ENCODE assay signal across 18 cellular contexts in genomic region chr14:98189521-98189920, GRCh38.
DNase-seq lines count a peak whose midpoint lies in the region; ATAC-seq and FAIRE-seq lines count a peak whose summit lies in the region.
"Had no signal": no experiment of that assay in that cellular context is flagged by ENCODE, and none has a peak within 500 bp of the region (broad histone marks: within the 10 kb centered on the region; RNA-seq: fewer than 3 reads in every experiment).

No MANE protein-coding gene starts in this region.

- peak overlapping the region; percentile 94 for H3K27ac Mint-ChIP-seq in T-helper 1 cell treated with Interleukin-12 subunit alpha and Interleukin-12 subunit beta and Interleukin-4 antibody, amounts not matched to agents 30 μg/mL and 1 μg/mL, for 36 hours
- H3K27ac Mint-ChIP-seq in activated naive CD8-positive, alpha-beta T cell treated with anti-CD3 and anti-CD28 coated beads for 36 hours = peak overlapping the region; percentile 92
- H3K27ac Mint-ChIP-seq: dendritic cell treated with granulocyte-macrophage colony-stimulating factor and Interleukin-4, amounts not matched to agents 40 ng/mL and 50 ng/mL, for 4 days; mesothelial cell of epicardium had no signal

- no peaks in the 10 kb centered on the region for H3K27me3 Mint-ChIP-seq in T-helper 1 cell treated with Interleukin-12 subunit alpha and Interleukin-12 subunit beta and Interleukin-4 antibody, amounts not matched to agents 30 μg/mL and 1 μg/mL, for 36 hours (ENCODE audit: low read depth)
- H3K27me3 Mint-ChIP-seq in activated naive CD8-positive, alpha-beta T cell treated with anti-CD3 and anti-CD28 coated beads for 36 hours = no peaks in the 10 kb centered on the region
- H3K27me3 Mint-ChIP-seq: dendritic cell treated with granulocyte-macrophage colony-stimulating factor and Interleukin-4, amounts not matched to agents 40 ng/mL and 50 ng/mL, for 4 days had no signal

- no peak for ATAC-seq in GM19328 (IDR thresholded peaks at IDR 0.05; ENCODE audit: unreplicated experiment)
- ATAC-seq: esophagus mucosa had no signal

- no peak for FAIRE-seq in HTR-8/SVneo (lab: Jason Lieb, UNC)
- FAIRE-seq: astrocyte had no signal

- DNase-seq in activated CD4-positive, alpha-beta T cell treated with anti-CD3 and anti-CD28 coated beads for 48 hours = peak; percentile 64
- DNase-seq in activated CD4-positive, alpha-beta T cell treated with anti-CD3 and anti-CD28 coated beads, Interleukin-2, amount 50 U/mL, for 48 hours = no peak
- no peak for DNase-seq in activated naive CD8-positive, alpha-beta T cell treated with anti-CD3 and anti-CD28 coated beads for 36 hours
- DNase-seq in stimulated activated naive CD4-positive, alpha-beta T cell (lab: John Stamatoyannopoulos, UW) = peak; percentile 26 to 89 (median 68)
- DNase-seq in NCI-H446 treated with DMSO at 0.1 percent for 48 hours (lab: John Stamatoyannopoulos, UW) = no peak
- no peak for DNase-seq in HTR-8/SVneo (ENCODE audit: insufficient read length, low spot score)
- DNase-seq: GF-D8, glutamatergic neuron, IMR-90, islet precursor cell, substantia nigra, T-helper 9 cell had no signal

- peak overlapping the region; percentile 60 for H3K4me3 Mint-ChIP-seq in T-helper 1 cell treated with Interleukin-12 subunit alpha and Interleukin-12 subunit beta and Interleukin-4 antibody, amounts not matched to agents 30 μg/mL and 1 μg/mL, for 36 hours
- peak overlapping the region; percentile 69 for H3K4me3 Mint-ChIP-seq in activated naive CD8-positive, alpha-beta T cell treated with anti-CD3 and anti-CD28 coated beads for 36 hours
- H3K4me3 Mint-ChIP-seq: dendritic cell treated with granulocyte-macrophage colony-stimulating factor and Interleukin-4, amounts not matched to agents 40 ng/mL and 50 ng/mL, for 4 days; mesothelial cell of epicardium had no signal

- peaks cover 85% of the 10 kb centered on the region for H3K4me1 Mint-ChIP-seq in T-helper 1 cell treated with Interleukin-12 subunit alpha and Interleukin-12 subunit beta and Interleukin-4 antibody, amounts not matched to agents 30 μg/mL and 1 μg/mL, for 36 hours (ENCODE audit: low read depth)
- H3K4me1 Mint-ChIP-seq in activated naive CD8-positive, alpha-beta T cell treated with anti-CD3 and anti-CD28 coated beads for 36 hours = peaks cover 92% of the 10 kb centered on the region
- H3K4me1 Mint-ChIP-seq: mesothelial cell of epicardium had no signal

- no peaks in the 10 kb centered on the region for H3K9me3 Mint-ChIP-seq in T-helper 1 cell treated with Interleukin-12 subunit alpha and Interleukin-12 subunit beta and Interleukin-4 antibody, amounts not matched to agents 30 μg/mL and 1 μg/mL, for 36 hours
- peaks cover 3% of the 10 kb centered on the region for H3K9me3 Mint-ChIP-seq in activated naive CD8-positive, alpha-beta T cell treated with anti-CD3 and anti-CD28 coated beads for 36 hours
- H3K9me3 Mint-ChIP-seq: dendritic cell treated with granulocyte-macrophage colony-stimulating factor and Interleukin-4, amounts not matched to agents 40 ng/mL and 50 ng/mL, for 4 days; mesothelial cell of epicardium had no signal

- H3K36me3 Mint-ChIP-seq in T-helper 1 cell treated with Interleukin-12 subunit alpha and Interleukin-12 subunit beta and Interleukin-4 antibody, amounts not matched to agents 30 μg/mL and 1 μg/mL, for 36 hours (ENCODE audit: low read depth) = peaks cover 7% of the 10 kb centered on the region
- H3K36me3 Mint-ChIP-seq in activated naive CD8-positive, alpha-beta T cell treated with anti-CD3 and anti-CD28 coated beads for 36 hours = peaks cover 18% of the 10 kb centered on the region
- H3K36me3 Mint-ChIP-seq: mesothelial cell of epicardium had no signal

Comparison
In these comparisons a context has a peak if more than half of its experiments do, and no peak if none do; other contexts are left out.
1. DNase-seq: peak in activated CD4-positive, alpha-beta T cell treated with anti-CD3 and anti-CD28 coated beads for 48 hours (single experiment) and stimulated activated naive CD4-positive, alpha-beta T cell (6 of 6); none in activated CD4-positive, alpha-beta T cell treated with anti-CD3 and anti-CD28 coated beads, Interleukin-2, amount 50 U/mL, for 48 hours (0 of 2), activated naive CD8-positive, alpha-beta T cell treated with anti-CD3 and anti-CD28 coated beads for 36 hours (single experiment), NCI-H446 treated with DMSO at 0.1 percent for 48 hours (single experiment) and HTR-8/SVneo (single experiment).